In the genomic region with DNA sequence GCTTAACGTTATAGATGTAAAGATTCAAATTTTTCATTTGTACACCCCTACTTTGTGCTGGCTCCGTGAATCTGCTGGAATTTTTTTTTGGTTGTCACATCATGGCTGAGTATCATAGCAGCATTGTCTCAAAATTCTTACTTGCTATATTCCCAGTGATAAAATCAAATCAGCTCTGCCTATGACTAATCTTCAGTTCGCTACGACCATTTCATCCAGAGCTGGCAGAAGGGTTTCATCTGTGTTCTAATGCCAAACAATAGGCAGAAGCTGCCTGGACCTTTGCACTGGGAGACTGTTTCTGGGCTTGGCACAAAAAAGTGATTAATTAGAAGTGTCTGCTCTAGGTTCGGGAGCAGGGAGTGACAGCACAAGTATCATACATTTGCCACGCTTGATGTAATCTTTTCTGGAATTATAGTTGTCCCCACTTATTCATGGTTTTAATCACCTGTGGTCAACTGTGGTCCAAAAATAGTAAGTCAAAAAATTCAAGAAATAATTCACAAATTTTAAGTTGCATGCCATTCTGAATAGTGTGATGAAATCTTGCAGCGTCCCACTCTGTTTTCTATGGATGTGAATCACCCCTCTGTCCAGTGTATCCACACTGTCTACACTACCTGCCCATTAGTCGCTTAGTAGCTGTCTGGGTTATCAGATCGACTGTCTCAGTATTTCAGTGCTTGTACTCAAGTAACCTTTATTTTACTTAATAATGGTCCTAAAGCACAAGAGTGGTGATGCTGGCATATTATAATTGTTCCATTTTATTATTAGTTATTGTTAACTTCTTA, we compare ENCODE assay signal across 1 cellular context.
A peak's percentile ranks its signal among the peaks of the same experiment; 100 is the strongest.
TF ChIP-seq lines count a peak whose summit lies in the region.

No MANE protein-coding gene starts in this region.

TF ChIP-seq in SK-N-SH treated with all-trans-retinoic acid at 6 μM for 48 hours, 23 proteins besides CTCF, POLR2A, EP300 and RAD21 (continued from another document):
- TF ChIP-seq, protein P1, sequence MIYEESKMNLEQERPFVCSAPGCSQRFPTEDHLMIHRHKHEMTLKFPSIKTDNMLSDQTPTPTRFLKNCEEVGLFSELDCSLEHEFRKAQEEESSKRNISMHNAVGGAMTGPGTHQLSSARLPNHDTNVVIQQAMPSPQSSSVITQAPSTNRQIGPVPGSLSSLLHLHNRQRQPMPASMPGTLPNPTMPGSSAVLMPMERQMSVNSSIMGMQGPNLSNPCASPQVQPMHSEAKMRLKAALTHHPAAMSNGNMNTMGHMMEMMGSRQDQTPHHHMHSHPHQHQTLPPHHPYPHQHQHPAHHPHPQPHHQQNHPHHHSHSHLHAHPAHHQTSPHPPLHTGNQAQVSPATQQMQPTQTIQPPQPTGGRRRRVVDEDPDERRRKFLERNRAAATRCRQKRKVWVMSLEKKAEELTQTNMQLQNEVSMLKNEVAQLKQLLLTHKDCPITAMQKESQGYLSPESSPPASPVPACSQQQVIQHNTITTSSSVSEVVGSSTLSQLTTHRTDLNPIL (CRISPR knock-in tag; IDR thresholded peaks at IDR 0.05; ENCODE audit: low read depth) = peak; percentile 43; the same call in 1 of the 2 replicates
- no peak for TF ChIP-seq CSDC2 (CRISPR knock-in tag; IDR thresholded peaks at IDR 0.05)
- TF ChIP-seq, protein P2, sequence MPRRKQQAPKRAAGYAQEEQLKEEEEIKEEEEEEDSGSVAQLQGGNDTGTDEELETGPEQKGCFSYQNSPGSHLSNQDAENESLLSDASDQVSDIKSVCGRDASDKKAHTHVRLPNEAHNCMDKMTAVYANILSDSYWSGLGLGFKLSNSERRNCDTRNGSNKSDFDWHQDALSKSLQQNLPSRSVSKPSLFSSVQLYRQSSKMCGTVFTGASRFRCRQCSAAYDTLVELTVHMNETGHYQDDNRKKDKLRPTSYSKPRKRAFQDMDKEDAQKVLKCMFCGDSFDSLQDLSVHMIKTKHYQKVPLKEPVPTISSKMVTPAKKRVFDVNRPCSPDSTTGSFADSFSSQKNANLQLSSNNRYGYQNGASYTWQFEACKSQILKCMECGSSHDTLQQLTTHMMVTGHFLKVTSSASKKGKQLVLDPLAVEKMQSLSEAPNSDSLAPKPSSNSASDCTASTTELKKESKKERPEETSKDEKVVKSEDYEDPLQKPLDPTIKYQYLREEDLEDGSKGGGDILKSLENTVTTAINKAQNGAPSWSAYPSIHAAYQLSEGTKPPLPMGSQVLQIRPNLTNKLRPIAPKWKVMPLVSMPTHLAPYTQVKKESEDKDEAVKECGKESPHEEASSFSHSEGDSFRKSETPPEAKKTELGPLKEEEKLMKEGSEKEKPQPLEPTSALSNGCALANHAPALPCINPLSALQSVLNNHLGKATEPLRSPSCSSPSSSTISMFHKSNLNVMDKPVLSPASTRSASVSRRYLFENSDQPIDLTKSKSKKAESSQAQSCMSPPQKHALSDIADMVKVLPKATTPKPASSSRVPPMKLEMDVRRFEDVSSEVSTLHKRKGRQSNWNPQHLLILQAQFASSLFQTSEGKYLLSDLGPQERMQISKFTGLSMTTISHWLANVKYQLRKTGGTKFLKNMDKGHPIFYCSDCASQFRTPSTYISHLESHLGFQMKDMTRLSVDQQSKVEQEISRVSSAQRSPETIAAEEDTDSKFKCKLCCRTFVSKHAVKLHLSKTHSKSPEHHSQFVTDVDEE (CRISPR knock-in tag; IDR thresholded peaks at IDR 0.05) = 0 out of 2 replicates have a peak, but pooled peaks have one; percentile 21
- no peak for TF ChIP-seq ZNF8 (CRISPR knock-in tag; IDR thresholded peaks at IDR 0.05)
